ENCODE assay signal across 1 cellular context in the genomic region with DNA sequence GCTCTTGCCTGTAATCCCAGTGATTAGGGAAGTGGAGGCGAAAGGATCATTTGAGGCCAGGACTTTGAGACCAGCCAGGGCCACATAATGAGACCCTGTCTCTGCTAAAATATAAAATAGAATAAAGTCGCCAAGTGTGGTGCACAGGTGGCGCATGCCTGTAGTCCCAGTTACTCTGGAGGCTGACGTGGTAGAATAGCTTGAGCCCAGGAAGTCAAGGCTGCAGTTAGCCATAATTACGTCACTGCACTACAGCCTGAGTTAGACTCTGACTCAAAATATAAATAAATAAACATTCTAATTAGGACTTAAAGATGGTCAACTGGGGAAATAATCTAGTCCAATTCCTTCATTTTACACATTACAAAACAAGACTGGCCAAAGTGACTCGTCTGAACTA.
TF ChIP-seq lines count a peak whose summit lies in the region.

No MANE protein-coding gene starts in this region.

TF ChIP-seq in A549, 52 proteins besides CTCF, POLR2A, EP300 and RAD21 (continued from another document):
- TF ChIP-seq CHD2 (IDR thresholded peaks at IDR 0.05; ENCODE audit: low read length, partially characterized antibody) = no peak
- TF ChIP-seq NR3C1 (IDR thresholded peaks at IDR 0.05) = no peak
- TF ChIP-seq FOSB (CRISPR knock-in tag; IDR thresholded peaks at IDR 0.05) = no peak
- TF ChIP-seq ZFP36 (IDR thresholded peaks at IDR 0.05; ENCODE audit: borderline replicate concordance, partially characterized antibody) = no peak
- TF ChIP-seq POLR2AphosphoS2 (conservative IDR thresholded peaks at IDR 0.05; ENCODE audit: low read length) = no peak
- TF ChIP-seq CEBPB (IDR thresholded peaks at IDR 0.05) = no peak
- TF ChIP-seq EHMT2 (IDR thresholded peaks at IDR 0.05; ENCODE audit: low read depth) = no peak
